22 cellular contexts compared by ENCODE assay signal in the genomic region with DNA sequence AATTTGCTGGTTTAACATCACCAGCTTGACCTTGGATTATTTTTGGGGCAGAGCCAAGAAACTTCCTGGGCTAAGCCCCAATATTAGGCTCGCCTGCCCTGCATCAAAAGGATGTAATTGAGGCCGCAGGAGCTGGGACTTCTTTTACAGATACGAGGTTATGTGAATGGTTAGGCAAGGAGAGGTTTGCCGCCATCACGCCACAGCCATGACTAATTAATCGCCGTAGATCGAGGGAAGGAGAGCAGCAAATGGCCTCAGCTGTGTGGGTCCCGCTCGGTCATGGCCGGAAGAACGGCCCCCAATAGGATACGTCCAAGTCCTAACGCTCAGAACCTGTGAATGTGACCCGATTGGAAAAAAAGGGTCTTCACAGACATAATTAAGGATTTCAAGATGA. TPM values are rescaled to one million over a fixed set of nuclear protein-coding genes. Genes with fewer than 3 reads are reported as not detected.
DNase-seq lines count a peak whose midpoint lies in the region; ATAC-seq and TF ChIP-seq lines count a peak whose summit lies in the region.
"Had no signal": no experiment of that assay in that cellular context is flagged by ENCODE, and none has a peak within 500 bp of the region (broad histone marks: within the 10 kb centered on the region; RNA-seq: fewer than 3 reads in every experiment).

No MANE protein-coding gene starts in this region.

- H3K36me3 Mint-ChIP-seq in endothelial cell (ENCODE audit: low read depth, unreplicated experiment) (peaks cover 2% of the 10 kb centered on the region), neural progenitor cell (no peaks in the 10 kb centered on the region)
- H3K36me3 Mint-ChIP-seq: CD8-positive, alpha-beta T cell; IgD-negative memory B cell had no signal

- H3K27me3 ChIP-seq in SJCRH30, result no peaks in the 10 kb centered on the region
- peaks cover under 1% of the 10 kb centered on the region for H3K27me3 ChIP-seq in neural progenitor cell
- H3K27me3 ChIP-seq: BLaER1 had no signal

- H3K4me2 ChIP-seq in neural progenitor cell, result no peak overlapping the region
- H3K4me2 ChIP-seq: BLaER1, KMS-11 had no signal

- no peak overlapping the region for H2AFZ ChIP-seq in neural progenitor cell (replicated peaks)
- H2AFZ ChIP-seq: GM23248 had no signal

- no peaks in the 10 kb centered on the region for H4K20me1 ChIP-seq in neural progenitor cell (ENCODE audit: low read depth)
- H4K20me1 ChIP-seq: BLaER1 had no signal

- peak; percentile 77 to 85 for DNase-seq in SJCRH30
- no peak for DNase-seq in endothelial cell (ENCODE audit: low spot score)
- DNase-seq in neural progenitor cell (ENCODE audit: low spot score), result no peak
- no peak for DNase-seq in NCI-H1048 (lab: John Stamatoyannopoulos, UW)
- DNase-seq in SKM-1 treated with dmso at 0.1 percent for 144 hours (lab: John Stamatoyannopoulos, UW; ENCODE audit: unreplicated experiment), result no peak
- DNase-seq: 8988T; Calu3; CD8-positive, alpha-beta T cell; DND-41; EL; GM23248 had no signal

- H3K4me1 ChIP-seq in SJCRH30, result peaks cover 27% of the 10 kb centered on the region
- H3K4me1 ChIP-seq in neural progenitor cell, result peaks cover 4% of the 10 kb centered on the region

- H3K79me2 ChIP-seq in neural progenitor cell (ENCODE audit: low read depth), result no peaks in the 10 kb centered on the region

- H3K36me3 ChIP-seq in SJCRH30, result no peaks in the 10 kb centered on the region
- no peaks in the 10 kb centered on the region for H3K36me3 ChIP-seq in neural progenitor cell
- H3K36me3 ChIP-seq: BLaER1 had no signal

- no peaks in the 10 kb centered on the region for H3F3A ChIP-seq in neural progenitor cell (ENCODE audit: low read depth)

- H3K27ac Mint-ChIP-seq in endothelial cell (ENCODE audit: unreplicated experiment) (no peak overlapping the region), neural progenitor cell (peak overlapping the region; percentile 15)
- H3K27ac Mint-ChIP-seq: CD8-positive, alpha-beta T cell; H9; IgD-negative memory B cell had no signal

- H3K9me3 Mint-ChIP-seq in endothelial cell (ENCODE audit: unreplicated experiment) (no peaks in the 10 kb centered on the region), neural progenitor cell (no peaks in the 10 kb centered on the region)
- H3K9me3 Mint-ChIP-seq: CD8-positive, alpha-beta T cell; H9; IgD-negative memory B cell had no signal

- peaks cover 4% of the 10 kb centered on the region for H3K27me3 Mint-ChIP-seq in endothelial cell (ENCODE audit: unreplicated experiment)
- peaks cover 2% of the 10 kb centered on the region for H3K27me3 Mint-ChIP-seq in neural progenitor cell (ENCODE audit: insufficient read depth, low read depth)
- H3K27me3 Mint-ChIP-seq: IgD-negative memory B cell had no signal

- peak overlapping the region; percentile 81 for H3K27ac ChIP-seq in 22Rv1
- peak overlapping the region; percentile 94 for H3K27ac ChIP-seq in SJCRH30
- H3K27ac ChIP-seq in neural progenitor cell, result no peak overlapping the region
- H3K27ac ChIP-seq: BLaER1, GM23248, KMS-11 had no signal

- ATAC-seq in GM21381 (IDR thresholded peaks at IDR 0.05; ENCODE audit: unreplicated experiment) (no peak), HG02840 (IDR thresholded peaks at IDR 0.05; ENCODE audit: low FRiP score, unreplicated experiment) (no peak)
- ATAC-seq: CD8-positive, alpha-beta T cell; GM12878; HepG2 had no signal

- H3K4me3 ChIP-seq in SJCRH30 (peak overlapping the region; percentile 48), neural progenitor cell (no peak overlapping the region)
- H3K4me3 ChIP-seq: BLaER1, GM12878, GM23248 had no signal

- no peak for TF ChIP-seq CTCF in 22Rv1 (IDR thresholded peaks at IDR 0.05)
- no peak for TF ChIP-seq CTCF in endothelial cell (IDR thresholded peaks at IDR 0.05; ENCODE audit: unreplicated experiment)
- no peak for TF ChIP-seq CTCF in neural progenitor cell (IDR thresholded peaks at IDR 0.05)

- peak overlapping the region; percentile 47 for H3K4me3 Mint-ChIP-seq in endothelial cell (ENCODE audit: unreplicated experiment)
- H3K4me3 Mint-ChIP-seq in neural progenitor cell, result no peak overlapping the region
- H3K4me3 Mint-ChIP-seq: CD8-positive, alpha-beta T cell; H9 had no signal

- H3K9ac ChIP-seq in neural progenitor cell, result no peak overlapping the region
- H3K9ac ChIP-seq: BLaER1, GM23248, KMS-11 had no signal

- H3K9me3 ChIP-seq in SJCRH30 (replicated peaks) (no peaks in the 10 kb centered on the region), neural progenitor cell (ENCODE audit: low read depth) (no peaks in the 10 kb centered on the region)
- H3K9me3 ChIP-seq: BLaER1 had no signal

- H3K4me1 Mint-ChIP-seq in endothelial cell (ENCODE audit: unreplicated experiment), result peaks cover 29% of the 10 kb centered on the region
- H3K4me1 Mint-ChIP-seq in neural progenitor cell, result peaks cover 31% of the 10 kb centered on the region

RNA-seq across cellular contexts. Expression of a gene that starts 9.8 kb away (rescaled TPM):
- total RNA-seq in SJCRH30 (2014; rRNA removed; shearing (Covaris generic)), result 0.04 TPM in 1 of 2 replicates, not detected in the other
- total RNA-seq in endothelial cell (ENCODE audit: unreplicated experiment), result not detected
- total RNA-seq in neural progenitor cell (ENCODE audit: low replicate concordance), result not detected in 2 replicates
- total RNA-seq: A673; CD8-positive, alpha-beta T cell; G401; GM23248; H9; HepG2 had no signal

RNA-seq across cellular contexts. Expression of a gene that starts 41.0 kb away (rescaled TPM):
- not detected in 2 replicates for total RNA-seq in SJCRH30 (2014; rRNA removed; shearing (Covaris generic))
- not detected for total RNA-seq in endothelial cell (ENCODE audit: unreplicated experiment)
- 0.09 and 0.11 TPM in 2 replicates for total RNA-seq in neural progenitor cell (ENCODE audit: low replicate concordance)
- total RNA-seq: HepG2 had no signal

Comparison
In these comparisons a context has a peak if more than half of its experiments do, and no peak if none do; other contexts are left out.
1. DNase-seq: peak in SJCRH30 (2 of 2); none in endothelial cell (single experiment), neural progenitor cell (single experiment), NCI-H1048 (single experiment) and SKM-1 treated with dmso at 0.1 percent for 144 hours (single experiment).